1 cellular context compared by ENCODE assay signal in genomic region chr1:31901838-31902508, GRCh38.
A peak's percentile ranks its signal among the peaks of the same experiment; 100 is the strongest.
TF ChIP-seq lines count a peak whose summit lies in the region.

No MANE protein-coding gene starts in this region.

TF ChIP-seq in GM12878, 131 proteins besides CTCF, POLR2A, EP300 and RAD21:
- TF ChIP-seq PRDM15 (CRISPR knock-in tag; IDR thresholded peaks at IDR 0.05), result no peak
- TF ChIP-seq CHD4 (IDR thresholded peaks at IDR 0.05), result no peak
- TF ChIP-seq KAT2A (conservative IDR thresholded peaks at IDR 0.05; ENCODE audit: control insufficient read depth, low read depth, low read length), result no peak
- TF ChIP-seq IKZF1 (conservative IDR thresholded peaks at IDR 0.05), result 0 out of 2 replicates have a peak, but pooled peaks have one; percentile 12
